Comparison of ENCODE assay signal across 12 cellular contexts in genomic region chr10:3763852-3764625, GRCh38. TPM values are rescaled to one million over a fixed set of nuclear protein-coding genes. Genes with fewer than 3 reads are reported as not detected.
DNase-seq lines count a peak whose midpoint lies in the region; ATAC-seq and TF ChIP-seq lines count a peak whose summit lies in the region.
"Had no signal": no experiment of that assay in that cellular context is flagged by ENCODE, and none has a peak within 500 bp of the region (broad histone marks: within the 10 kb centered on the region; RNA-seq: fewer than 3 reads in every experiment).

No MANE protein-coding gene starts in this region.

- no peak for TF ChIP-seq CTCF in upper lobe of left lung (IDR thresholded peaks at IDR 0.05)
- no peak for TF ChIP-seq CTCF in GM10266 (IDR thresholded peaks at IDR 0.05; ENCODE audit: control insufficient read depth, insufficient read depth, low read depth, missing control alignments)

- peaks cover 11 to 13% (median 12%) of the 10 kb centered on the region in 4 donors for H3K4me1 ChIP-seq in upper lobe of left lung
- H3K4me1 ChIP-seq: parathyroid adenoma had no signal

- peaks cover 8% of the 10 kb centered on the region for H3K36me3 Mint-ChIP-seq in activated naive CD4-positive, alpha-beta T cell treated with anti-CD3 and anti-CD28 coated beads, Interleukin-2, amount 10 ng/mL, durations not matched to agents 7 days and 5 days
- peaks cover 4 to 24% of the 10 kb centered on the region in 2 donors for H3K36me3 Mint-ChIP-seq in activated naive CD4-positive, alpha-beta T cell treated with anti-CD3 and anti-CD28 coated beads, Interleukin-2, amount 50 U/mL, for 72 hours
- H3K36me3 Mint-ChIP-seq in T-helper 17 cell (ENCODE audit: low read depth) (peaks cover 2% of the 10 kb centered on the region), immature natural killer cell (no peaks in the 10 kb centered on the region)

- 58 to 63% methylated on average over 7 to 8 of the region's 8 CpGs for WGBS in upper lobe of left lung, 2 donors

- CTCF ChIA-PET in activated naive CD4-positive, alpha-beta T cell treated with anti-CD3 and anti-CD28 coated beads, Interleukin-2, amount 10 ng/mL, durations not matched to agents 7 days and 5 days (lab: Charles Lee), result interaction anchor here (0.8 to 2.1 kb wide), 2 partner anchors 11 to 18 kb away, joined by 4 to 8 read pairs; no protein-coding TSS in a partner anchor

- peak overlapping the region in 3 of 4 donors; percentile 43 to 69 (median 55) for H3K27ac ChIP-seq in upper lobe of left lung
- H3K27ac ChIP-seq: brain microvascular endothelial cell, C4-2B, parathyroid adenoma had no signal

- no peak for DNase-seq in activated naive CD4-positive, alpha-beta T cell treated with anti-CD3 and anti-CD28 coated beads, Interleukin-2, amount 10 ng/mL, durations not matched to agents 7 days and 5 days
- DNase-seq in activated naive CD4-positive, alpha-beta T cell treated with anti-CD3 and anti-CD28 coated beads, Interleukin-2, amount 50 U/mL, for 72 hours (ENCODE audit: low spot score in 2 of 2), result no peak
- no peak for DNase-seq in T-helper 17 cell
- DNase-seq in immature natural killer cell, result no peak
- DNase-seq in upper lobe of left lung, result no peak
- no peak for DNase-seq in GM10266 (ENCODE audit: extremely low spot score)
- no peak for DNase-seq in HuH-7.5 (ENCODE audit: low spot score)
- DNase-seq: brain microvascular endothelial cell, NCI-H510A had no signal

- TF ChIP-seq POLR2A in upper lobe of left lung (IDR thresholded peaks at IDR 0.05), result no peak

- H3K27me3 ChIP-seq in upper lobe of left lung, result no peaks in the 10 kb centered on the region
- H3K27me3 ChIP-seq: brain microvascular endothelial cell had no signal

- peaks cover 4% of the 10 kb centered on the region for H3K9me3 Mint-ChIP-seq in activated naive CD4-positive, alpha-beta T cell treated with anti-CD3 and anti-CD28 coated beads, Interleukin-2, amount 10 ng/mL, durations not matched to agents 7 days and 5 days
- peaks cover 0 to 6% of the 10 kb centered on the region in 2 donors for H3K9me3 Mint-ChIP-seq in activated naive CD4-positive, alpha-beta T cell treated with anti-CD3 and anti-CD28 coated beads, Interleukin-2, amount 50 U/mL, for 72 hours
- no peaks in the 10 kb centered on the region for H3K9me3 Mint-ChIP-seq in immature natural killer cell

- H3K4me3 Mint-ChIP-seq in activated naive CD4-positive, alpha-beta T cell treated with anti-CD3 and anti-CD28 coated beads, Interleukin-2, amount 10 ng/mL, durations not matched to agents 7 days and 5 days, result peak overlapping the region; percentile 5
- H3K4me3 Mint-ChIP-seq in T-helper 17 cell (peak overlapping the region; percentile 82), immature natural killer cell (peak overlapping the region in 4 of 5 donors; percentile 50 to 67 (median 66))

- peaks cover 75% of the 10 kb centered on the region for H3K4me1 Mint-ChIP-seq in activated naive CD4-positive, alpha-beta T cell treated with anti-CD3 and anti-CD28 coated beads, Interleukin-2, amount 10 ng/mL, durations not matched to agents 7 days and 5 days
- H3K4me1 Mint-ChIP-seq in T-helper 17 cell (peaks cover 58% of the 10 kb centered on the region), immature natural killer cell (peaks cover 35 to 43% of the 10 kb centered on the region in 2 donors)

- TF ChIP-seq EP300 in upper lobe of left lung (IDR thresholded peaks at IDR 0.05), result no peak

- H3K36me3 ChIP-seq in upper lobe of left lung, result no peaks in the 10 kb centered on the region
- H3K36me3 ChIP-seq: brain microvascular endothelial cell had no signal

- no peaks in the 10 kb centered on the region for H3K27me3 Mint-ChIP-seq in activated naive CD4-positive, alpha-beta T cell treated with anti-CD3 and anti-CD28 coated beads, Interleukin-2, amount 10 ng/mL, durations not matched to agents 7 days and 5 days
- H3K27me3 Mint-ChIP-seq in T-helper 17 cell, result no peaks in the 10 kb centered on the region
- peaks cover 0 to 5% (median 2%) of the 10 kb centered on the region in 3 donors for H3K27me3 Mint-ChIP-seq in immature natural killer cell (ENCODE audit: low read depth in 3 of 3)

- H3K27ac Mint-ChIP-seq in activated naive CD4-positive, alpha-beta T cell treated with anti-CD3 and anti-CD28 coated beads, Interleukin-2, amount 10 ng/mL, durations not matched to agents 7 days and 5 days, result peak overlapping the region; percentile 87
- no peak overlapping the region for H3K27ac Mint-ChIP-seq in activated naive CD4-positive, alpha-beta T cell treated with anti-CD3 and anti-CD28 coated beads, Interleukin-2, amount 50 U/mL, for 72 hours
- H3K27ac Mint-ChIP-seq in T-helper 17 cell (peak overlapping the region; percentile 84), immature natural killer cell (peak overlapping the region in 2 of 6 donors; percentile 4 to 69)

- H3K9me3 ChIP-seq in T-helper 17 cell (ENCODE audit: control insufficient read depth, low read length, poor library complexity, severe bottlenecking) (no peaks in the 10 kb centered on the region), upper lobe of left lung (no peaks in the 10 kb centered on the region)

- no peak for ATAC-seq in activated naive CD4-positive, alpha-beta T cell treated with anti-CD3 and anti-CD28 coated beads, Interleukin-2, amount 50 U/mL, for 72 hours
- no peak for ATAC-seq in T-helper 17 cell
- no peak for ATAC-seq in upper lobe of left lung (ENCODE audit: low FRiP score in 2 of 2)
- no peak for ATAC-seq in GM19455 (IDR thresholded peaks at IDR 0.05; ENCODE audit: unreplicated experiment)

- no peak overlapping the region for H3K4me3 ChIP-seq in upper lobe of left lung

RNA-seq across cellular contexts. Expression of gene KLF6, which starts 21.0 kb away (rescaled TPM):
- total RNA-seq in activated naive CD4-positive, alpha-beta T cell treated with anti-CD3 and anti-CD28 coated beads, Interleukin-2, amount 50 U/mL, for 72 hours, result 100 to 1,000 TPM in 1 of 2 donors, 10 to 100 TPM in 1; 85.2 to 126 TPM
- total RNA-seq in T-helper 17 cell (1,000 to 10,000 TPM; 1,918 to 2,317 TPM), upper lobe of left lung (100 to 1,000 TPM; 164 to 439 (median 249) TPM)
- 100 to 1,000 TPM; 343 to 423 (median 353) TPM for polyA plus RNA-seq in immature natural killer cell

Comparison
In these comparisons a context has a peak if more than half of its experiments do, and no peak if none do; other contexts are left out.
1. H3K27ac Mint-ChIP-seq: peak in activated naive CD4-positive, alpha-beta T cell treated with anti-CD3 and anti-CD28 coated beads, Interleukin-2, amount 10 ng/mL, durations not matched to agents 7 days and 5 days (single experiment) and T-helper 17 cell (single experiment); none in activated naive CD4-positive, alpha-beta T cell treated with anti-CD3 and anti-CD28 coated beads, Interleukin-2, amount 50 U/mL, for 72 hours (0 of 2).
2. H3K4me3 Mint-ChIP-seq: peak in every context shown above with its lines; median percentile 82 in T-helper 17 cell; 66 in immature natural killer cell; 5 in activated naive CD4-positive, alpha-beta T cell treated with anti-CD3 and anti-CD28 coated beads, Interleukin-2, amount 10 ng/mL, durations not matched to agents 7 days and 5 days.
3. RNA of gene KLF6, which starts 21.0 kb away (total RNA-seq): 1,918 to 2,317 TPM in T-helper 17 cell; 164 to 439 TPM in upper lobe of left lung and 85.2 to 126 TPM in activated naive CD4-positive, alpha-beta T cell treated with anti-CD3 and anti-CD28 coated beads, Interleukin-2, amount 50 U/mL, for 72 hours; every median in the first group is over 4 times any median in the second.